ENCODE assay signal across 18 cellular contexts in genomic region chr3:149605902-149606301, GRCh38. TPM values are rescaled to one million over a fixed set of nuclear protein-coding genes. Genes with fewer than 3 reads are reported as not detected.
DNase-seq lines count a peak whose midpoint lies in the region; ATAC-seq and TF ChIP-seq lines count a peak whose summit lies in the region.
"Had no signal": no experiment of that assay in that cellular context is flagged by ENCODE, and none has a peak within 500 bp of the region (broad histone marks: within the 10 kb centered on the region; RNA-seq: fewer than 3 reads in every experiment).

No MANE protein-coding gene starts in this region.

- TF ChIP-seq POLR2A in gastroesophageal sphincter (IDR thresholded peaks at IDR 0.05): no peak
- TF ChIP-seq POLR2A in body of pancreas (IDR thresholded peaks at IDR 0.05): no peak

- no peaks in the 10 kb centered on the region for H3K27me3 ChIP-seq in gastroesophageal sphincter
- H3K27me3 ChIP-seq in body of pancreas: no peaks in the 10 kb centered on the region
- no peaks in the 10 kb centered on the region for H3K27me3 ChIP-seq in H7 (ENCODE audit: control insufficient read depth, insufficient read depth, low read length)

- DNase-seq in HS-27A (ENCODE audit: low read depth): peak; percentile 56
- DNase-seq in amniotic epithelial cell (ENCODE audit: low read depth): peak; percentile 51
- DNase-seq in fibroblast of pulmonary artery (ENCODE audit: low read depth): peak; percentile 64
- peak; percentile 62 for DNase-seq in skeletal muscle cell (ENCODE audit: low read depth)
- no peak for DNase-seq in body of pancreas
- DNase-seq in H7: no peak
- DNase-seq: activated gamma-delta T cell treated with Interleukin-2 at 50 U/mL for 16 hours; DND-41; effector memory CD8-positive, alpha-beta T cell; heart right ventricle; MM.1S; NCI-H2029; NCI-H526 treated with DMSO at 0.1 percent for 48 hours; T-helper 2 cell had no signal

- no peak for TF ChIP-seq EP300 in gastroesophageal sphincter (IDR thresholded peaks at IDR 0.05)

- WGBS in gastroesophageal sphincter (ENCODE audit: low coverage in 1 of 2), 2 donors: 88 to 94% methylated on average over 2 of the region's 2 CpGs
- 90 to 100% methylated on average over 2 of the region's 2 CpGs for WGBS in body of pancreas, 2 donors

- H3K4me1 ChIP-seq in gastroesophageal sphincter: peaks cover 10 to 98% (median 31%) of the 10 kb centered on the region in 3 donors
- peaks cover 37% of the 10 kb centered on the region for H3K4me1 ChIP-seq in body of pancreas

- H3K36me3 ChIP-seq in gastroesophageal sphincter: no peaks in the 10 kb centered on the region
- no peaks in the 10 kb centered on the region for H3K36me3 ChIP-seq in body of pancreas (replicated peaks in 1 of 2; ENCODE audit: insufficient read depth in 1 of 2, low read depth in 2 of 2)
- H3K36me3 ChIP-seq in H7 (replicated peaks; ENCODE audit: control insufficient read depth, insufficient read depth, low read length): no peaks in the 10 kb centered on the region
- H3K36me3 ChIP-seq: heart right ventricle had no signal

- no peak for ATAC-seq in GM19463 (IDR thresholded peaks at IDR 0.05; ENCODE audit: unreplicated experiment)
- no peak for ATAC-seq in gastroesophageal sphincter
- ATAC-seq in body of pancreas: no peak
- ATAC-seq: activated CD4-positive, CD25-positive, alpha-beta regulatory T cell treated with anti-CD3 and anti-CD28 coated beads, Interleukin-2, amount 50 U/mL, for 24 hours; effector memory CD8-positive, alpha-beta T cell; heart right ventricle had no signal

- TF ChIP-seq CTCF in fibroblast of pulmonary artery (IDR thresholded peaks at IDR 0.05; ENCODE audit: low read length, missing control alignments) (no peak), gastroesophageal sphincter (IDR thresholded peaks at IDR 0.05) (no peak), body of pancreas (IDR thresholded peaks at IDR 0.05) (no peak)

- H3K4me3 ChIP-seq in fibroblast of pulmonary artery (replicated peaks; ENCODE audit: low read depth, low read length): no peak overlapping the region
- H3K4me3 ChIP-seq in skeletal muscle cell (ENCODE audit: low read depth, low read length): no peak overlapping the region
- no peak overlapping the region for H3K4me3 ChIP-seq in gastroesophageal sphincter
- no peak overlapping the region for H3K4me3 ChIP-seq in body of pancreas
- H3K4me3 ChIP-seq in H7 (ENCODE audit: insufficient read depth, low read depth, low read length): no peak overlapping the region
- H3K4me3 ChIP-seq: heart right ventricle had no signal

- no peaks in the 10 kb centered on the region for H3K9me3 ChIP-seq in gastroesophageal sphincter
- H3K9me3 ChIP-seq in body of pancreas: no peaks in the 10 kb centered on the region
- H3K9me3 ChIP-seq: heart right ventricle had no signal

- intact Hi-C loops in body of pancreas (cut with DNase I): no loop called here

- H3K27ac ChIP-seq in gastroesophageal sphincter: no peak overlapping the region
- no peak overlapping the region for H3K27ac ChIP-seq in body of pancreas
- H3K27ac ChIP-seq: heart right ventricle, RWPE1 had no signal

RNA-seq across cellular contexts. Expression of gene WWTR1, which starts 51.9 kb away (rescaled TPM):
- total RNA-seq in gastroesophageal sphincter: 100 to 1,000 TPM; 239 to 482 (median 321) TPM
- total RNA-seq in body of pancreas: 10 to 100 TPM; 46.2 to 64.3 TPM
- total RNA-seq in H7 (2014; rRNA removed; shearing (Covaris generic)): 14.1 and 22.0 TPM in 2 replicates

Comparison
In these comparisons a context has a peak if more than half of its experiments do, and no peak if none do; other contexts are left out.
1. DNase-seq: peak in HS-27A (single experiment), amniotic epithelial cell (single experiment), fibroblast of pulmonary artery (single experiment) and skeletal muscle cell (single experiment); none in body of pancreas (0 of 4) and H7 (single experiment).